In the genomic region with DNA sequence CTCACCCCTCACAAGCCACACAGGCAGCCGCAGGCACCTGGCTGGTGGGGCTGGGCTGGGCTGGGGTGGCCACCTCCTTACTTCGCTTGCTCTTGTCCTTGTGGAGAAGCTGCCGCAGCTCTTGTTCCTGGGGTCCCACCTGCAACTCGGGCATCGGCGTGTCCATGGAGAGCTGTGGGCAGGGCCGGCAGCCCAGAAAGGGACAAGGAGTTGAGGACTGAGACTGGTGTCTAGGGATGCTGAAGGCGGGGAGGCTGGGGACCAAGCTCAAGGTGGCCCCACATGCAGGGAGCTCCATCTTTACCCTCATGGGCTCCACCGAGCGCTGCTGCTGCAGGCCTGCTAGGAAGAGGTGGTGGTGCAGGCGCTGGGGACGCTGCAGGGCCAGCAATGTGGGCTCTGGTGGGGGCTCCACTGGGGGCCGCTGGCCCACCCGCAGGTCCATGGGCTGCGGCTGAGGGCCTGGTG, we compare ENCODE assay signal across 21 cellular contexts. TPM values are rescaled to one million over a fixed set of nuclear protein-coding genes. Genes with fewer than 3 reads are reported as not detected.
DNase-seq lines count a peak whose midpoint lies in the region; ATAC-seq and TF ChIP-seq lines count a peak whose summit lies in the region.
"Had no signal": no experiment of that assay in that cellular context is flagged by ENCODE, and none has a peak within 500 bp of the region (broad histone marks: within the 10 kb centered on the region; RNA-seq: fewer than 3 reads in every experiment).

No MANE protein-coding gene starts in this region.

- no peak for TF ChIP-seq EP300 in gastroesophageal sphincter (IDR thresholded peaks at IDR 0.05)

- WGBS in gastroesophageal sphincter (ENCODE audit: low coverage in 1 of 2), 2 donors: 90 to 100% methylated on average over 1 to 2 of the region's 15 CpGs

- H3K4me1 Mint-ChIP-seq in activated T-cell treated with anti-CD3 and anti-CD28 coated beads, Interleukin-2, amount 50 U/mL, for 24 hours (ENCODE audit: low read depth): peaks cover 47% of the 10 kb centered on the region

- no peak for TF ChIP-seq POLR2A in gastroesophageal sphincter (IDR thresholded peaks at IDR 0.05)

- CTCF ChIA-PET in RWPE1 (lab: Yijun Ruan, JAX): interaction anchor here (0.7 to 1.3 kb wide), 2 partner anchors 39 to 57 kb away, joined by 3 to 7 read pairs; no protein-coding TSS in a partner anchor

- H3K27me3 ChIP-seq in gastroesophageal sphincter: no peaks in the 10 kb centered on the region
- H3K27me3 ChIP-seq: BE2C, pancreas had no signal

- H3K4me3 Mint-ChIP-seq in activated T-cell treated with anti-CD3 and anti-CD28 coated beads, Interleukin-2, amount 50 U/mL, for 24 hours: no peak overlapping the region
- H3K4me3 Mint-ChIP-seq: activated T-helper 17 cell treated with anti-CD3 and anti-CD28 coated beads, Interleukin-2, amount 50 U/mL, for 72 hours; natural killer cell treated with Interleukin-12 subunit alpha and Interleukin-12 subunit beta and Interleukin-15 and Interleukin-18, amount 100 ng/mL, for 72 hours had no signal

- TF ChIP-seq CTCF in RWPE1 (conservative IDR thresholded peaks at IDR 0.05; ENCODE audit: low read depth) (no peak), gastroesophageal sphincter (IDR thresholded peaks at IDR 0.05) (no peak)

- POLR2A ChIA-PET in RWPE1 (lab: Yijun Ruan, JAX; ENCODE audit: low non-redundant PET): no interaction called here

- peaks cover 94% of the 10 kb centered on the region for H3K36me3 Mint-ChIP-seq in activated T-cell treated with anti-CD3 and anti-CD28 coated beads, Interleukin-2, amount 50 U/mL, for 24 hours (ENCODE audit: low read depth)

- peaks cover 0 to 56% of the 10 kb centered on the region in 2 donors for H3K36me3 ChIP-seq in gastroesophageal sphincter
- H3K36me3 ChIP-seq: pancreas had no signal

- ATAC-seq in gastroesophageal sphincter: no peak
- ATAC-seq in left lobe of liver: no peak
- ATAC-seq: activated T-helper 17 cell treated with anti-CD3 and anti-CD28 coated beads, Interleukin-2, amount 50 U/mL, for 72 hours; natural killer cell treated with Interleukin-12 subunit alpha and Interleukin-12 subunit beta and Interleukin-15 and Interleukin-18, amount 100 ng/mL, for 72 hours; pancreas had no signal

- H3K4me3 ChIP-seq in gastroesophageal sphincter: no peak overlapping the region
- H3K4me3 ChIP-seq: pancreas had no signal

- H3K27ac Mint-ChIP-seq in activated T-cell treated with anti-CD3 and anti-CD28 coated beads, Interleukin-2, amount 50 U/mL, for 24 hours: peak overlapping the region; percentile 73

- H3K27ac ChIP-seq in RWPE1: peak overlapping the region; percentile 42
- peak overlapping the region in 3 of 4 donors; percentile 68 to 99 (median 94) for H3K27ac ChIP-seq in gastroesophageal sphincter
- H3K27ac ChIP-seq in substantia nigra (ENCODE audit: low read depth, low read length, poor library complexity, severe bottlenecking): peak overlapping the region; percentile 95
- H3K27ac ChIP-seq: epithelial cell of prostate, pancreas had no signal

- no peaks in the 10 kb centered on the region for H3K9me3 ChIP-seq in gastroesophageal sphincter
- H3K9me3 ChIP-seq: BE2C, pancreas had no signal

- H3K9me3 Mint-ChIP-seq in activated T-cell treated with anti-CD3 and anti-CD28 coated beads, Interleukin-2, amount 50 U/mL, for 24 hours: no peaks in the 10 kb centered on the region
- H3K9me3 Mint-ChIP-seq: activated T-helper 17 cell treated with anti-CD3 and anti-CD28 coated beads, Interleukin-2, amount 50 U/mL, for 72 hours; natural killer cell treated with Interleukin-12 subunit alpha and Interleukin-12 subunit beta and Interleukin-15 and Interleukin-18, amount 100 ng/mL, for 72 hours had no signal

- peaks cover 16 to 64% (median 54%) of the 10 kb centered on the region in 3 donors for H3K4me1 ChIP-seq in gastroesophageal sphincter

- no peaks in the 10 kb centered on the region for H3K27me3 Mint-ChIP-seq in activated T-cell treated with anti-CD3 and anti-CD28 coated beads, Interleukin-2, amount 50 U/mL, for 24 hours
- H3K27me3 Mint-ChIP-seq: activated T-helper 17 cell treated with anti-CD3 and anti-CD28 coated beads, Interleukin-2, amount 50 U/mL, for 72 hours; natural killer cell treated with Interleukin-12 subunit alpha and Interleukin-12 subunit beta and Interleukin-15 and Interleukin-18, amount 100 ng/mL, for 72 hours had no signal

- DNase-seq in activated T-cell treated with anti-CD3 and anti-CD28 coated beads, Interleukin-2, amount 50 U/mL, for 24 hours: no peak
- DNase-seq in activated T-cell treated with anti-CD3 and anti-CD28 coated beads for 4 hours: no peak
- no peak for DNase-seq in RWPE1 (ENCODE audit: low spot score)
- DNase-seq in substantia nigra (lab: John Stamatoyannopoulos, UW): no peak
- no peak for DNase-seq in left lobe of liver (ENCODE audit: low spot score)
- no peak for DNase-seq in activated gamma-delta T cell treated with Interleukin-2 at 50 U/mL for 16 hours
- no peak for DNase-seq in NCI-H1694 treated with DMSO at 0.1 percent for 48 hours (lab: John Stamatoyannopoulos, UW)
- DNase-seq: BE2C; EL; foreskin fibroblast; IMR-90; kidney glomerular epithelial cell; MM.1S; NCI-H1436; NCI-H526; stimulated activated naive CD4-positive, alpha-beta T cell had no signal

RNA-seq across cellular contexts. Expression of gene HDAC7, which starts 21.2 kb away (rescaled TPM):
- total RNA-seq in gastroesophageal sphincter: 10 to 100 TPM; 55.9 to 96.5 (median 59.4) TPM
- 8.1 TPM for total RNA-seq in left lobe of liver

RNA-seq across cellular contexts. Expression of gene SLC48A1, which starts 25.5 kb away (rescaled TPM):
- total RNA-seq in gastroesophageal sphincter (10 to 100 TPM; 40.7 to 66.8 (median 53.3) TPM), left lobe of liver (14.1 TPM)

RNA-seq across cellular contexts. Expression of gene RAPGEF3, which starts 39.8 kb away (rescaled TPM):
- total RNA-seq in gastroesophageal sphincter: 10 to 100 TPM; 19.3 to 56.8 (median 25.5) TPM
- 2.1 TPM for total RNA-seq in left lobe of liver

Comparison
In these comparisons a context has a peak if more than half of its experiments do, and no peak if none do; other contexts are left out.
1. H3K27ac ChIP-seq: peak in every context shown above with its lines; median percentile 95 in substantia nigra; 94 in gastroesophageal sphincter; 42 in RWPE1.